Comparison of ENCODE assay signal across 13 cellular contexts in genomic region chr12:91181053-91181452, GRCh38. TPM values are rescaled to one million over a fixed set of nuclear protein-coding genes. Genes with fewer than 3 reads are reported as not detected.
DNase-seq lines count a peak whose midpoint lies in the region; ATAC-seq and TF ChIP-seq lines count a peak whose summit lies in the region.
"Had no signal": no experiment of that assay in that cellular context is flagged by ENCODE, and none has a peak within 500 bp of the region (broad histone marks: within the 10 kb centered on the region; RNA-seq: fewer than 3 reads in every experiment).

No MANE protein-coding gene starts in this region.

- H3K4me3 ChIP-seq in ascending aorta (peak overlapping the region; percentile 13), kidney epithelial cell (ENCODE audit: low read depth, low read length) (peak overlapping the region; percentile 33), stomach (peak overlapping the region; percentile 13 to 47 (median 23)), mesendoderm (ENCODE audit: low read length) (no peak overlapping the region)
- H3K4me3 ChIP-seq: pancreas had no signal

- H3K4me2 ChIP-seq in mesendoderm (ENCODE audit: low read length) = no peak overlapping the region

- no peak overlapping the region for H3K4ac ChIP-seq in mesendoderm (ENCODE audit: low read depth, low read length)

- no peak overlapping the region for H3K18ac ChIP-seq in mesendoderm (ENCODE audit: low read length)

- H2BK15ac ChIP-seq in mesendoderm (replicated peaks; ENCODE audit: low read depth) = no peak overlapping the region

- TF ChIP-seq EP300 in stomach (IDR thresholded peaks at IDR 0.05) = no peak

- TF ChIP-seq CTCF in ascending aorta (IDR thresholded peaks at IDR 0.05) (no peak), kidney epithelial cell (IDR thresholded peaks at IDR 0.05; ENCODE audit: insufficient read depth, low read length, poor library complexity, severe bottlenecking) (no peak), stomach (IDR thresholded peaks at IDR 0.05) (no peak)

- no peak overlapping the region for H3K9ac ChIP-seq in mesendoderm (ENCODE audit: low read length)

- H2AK5ac ChIP-seq in mesendoderm (ENCODE audit: low read length) = no peak overlapping the region

- H4K8ac ChIP-seq in mesendoderm (ENCODE audit: low read depth, low read length) = no peak overlapping the region

- H3K27me3 ChIP-seq in ascending aorta (no peaks in the 10 kb centered on the region), kidney epithelial cell (ENCODE audit: control insufficient read depth, insufficient read depth, low read length) (no peaks in the 10 kb centered on the region), stomach (no peaks in the 10 kb centered on the region), mesendoderm (ENCODE audit: insufficient read depth, low read length, poor library complexity) (no peaks in the 10 kb centered on the region)
- H3K27me3 ChIP-seq: pancreas had no signal

- H3K27ac ChIP-seq in ascending aorta (no peak overlapping the region), stomach (peak overlapping the region in 4 of 5 donors; percentile 41 to 74 (median 66)), mesendoderm (ENCODE audit: low read depth, low read length) (no peak overlapping the region)

- peak; percentile 19 for DNase-seq in H4 (ENCODE audit: low spot score)
- DNase-seq in ascending aorta (ENCODE audit: low spot score in 2 of 2) = no peak
- DNase-seq in kidney epithelial cell (ENCODE audit: low read depth) = no peak
- no peak for DNase-seq in stomach
- no peak for DNase-seq in mesendoderm
- no peak for DNase-seq in NCI-H2081 (lab: John Stamatoyannopoulos, UW)
- no peak for DNase-seq in effector CD4-positive, alpha-beta T cell
- DNase-seq: amygdala, H9, NCI-H187, pancreas, PC-3 had no signal

- H3K36me3 ChIP-seq in ascending aorta (no peaks in the 10 kb centered on the region), kidney epithelial cell (ENCODE audit: control insufficient read depth, insufficient read depth, low read length) (no peaks in the 10 kb centered on the region), stomach (no peaks in the 10 kb centered on the region), mesendoderm (ENCODE audit: control insufficient read depth, insufficient read depth, low read length) (no peaks in the 10 kb centered on the region)
- H3K36me3 ChIP-seq: pancreas had no signal

- H3K4me1 ChIP-seq in ascending aorta = peaks cover 0 to 2% of the 10 kb centered on the region in 2 donors
- peaks cover 0 to 5% (median 0%) of the 10 kb centered on the region in 4 donors for H3K4me1 ChIP-seq in stomach
- H3K4me1 ChIP-seq in mesendoderm (ENCODE audit: control insufficient read depth, low read depth, low read length) = no peaks in the 10 kb centered on the region
- H3K4me1 ChIP-seq: pancreas had no signal

- no peak for TF ChIP-seq POLR2A in stomach (IDR thresholded peaks at IDR 0.05)

- no peak overlapping the region for H2BK5ac ChIP-seq in mesendoderm (ENCODE audit: low read length)

- ATAC-seq in GM18873 (IDR thresholded peaks at IDR 0.05; ENCODE audit: low FRiP score, unreplicated experiment) = no peak

- H4K5ac ChIP-seq in mesendoderm (ENCODE audit: low read length) = no peak overlapping the region

- H3K79me1 ChIP-seq in mesendoderm (ENCODE audit: low read length) = no peaks in the 10 kb centered on the region

- no peak overlapping the region for H2BK120ac ChIP-seq in mesendoderm (ENCODE audit: low read depth, low read length)

- H3K9me3 ChIP-seq in ascending aorta (no peaks in the 10 kb centered on the region), stomach (no peaks in the 10 kb centered on the region)
- H3K9me3 ChIP-seq: pancreas had no signal

- no peak overlapping the region for H3K56ac ChIP-seq in mesendoderm (ENCODE audit: low read length)

- intact Hi-C loops in ascending aorta (cut with DNase I) (no loop called here), stomach (cut with DNase I; ENCODE audit: low total_unique reads) (no loop called here)

- H3K79me2 ChIP-seq in mesendoderm (ENCODE audit: control insufficient read depth, insufficient read depth, low read length) = no peaks in the 10 kb centered on the region

- WGBS in stomach, 5 donors = 9 to 28% (median 26%) methylated on average over 3 of the region's 3 CpGs
- WGBS in mesendoderm (ENCODE audit: extremely low coverage, insufficient coverage, low lambda C conversion rate) = no CpG with 5 or more reads among the region's 3 CpGs

- H3K23ac ChIP-seq in mesendoderm (ENCODE audit: low read length) = no peak overlapping the region

RNA-seq across cellular contexts. Expression of gene DCN, which starts 1.6 kb away (rescaled TPM):
- 5.6 and 14.6 TPM in 2 replicates for total RNA-seq in H4 (2014; rRNA removed; shearing (Covaris generic))
- 443 TPM for total RNA-seq in ascending aorta
- total RNA-seq in kidney epithelial cell = 2.9 and 3.1 TPM in 2 replicates
- 1,000 to 10,000 TPM in 1 of 5 donors, 100 to 1,000 TPM in 4; 189 to 1,044 (median 516) TPM for total RNA-seq in stomach
- 100 to 1,000 TPM; 145 to 368 (median 223) TPM for polyA plus RNA-seq in stomach
- polyA plus RNA-seq in mesendoderm (2013, experiment 1 of 2) = not detected
- not detected for polyA plus RNA-seq in mesendoderm (2013, experiment 2 of 2)
- total RNA-seq: H9, PC-3 had no signal

Comparison
In these comparisons a context has a peak if more than half of its experiments do, and no peak if none do; other contexts are left out.
1. H3K27ac ChIP-seq: peak in stomach (4 of 5); none in ascending aorta (0 of 2) and mesendoderm (single experiment).
2. RNA of gene DCN, which starts 1.6 kb away (total RNA-seq): 189 to 1,044 TPM in stomach and 443 TPM in ascending aorta (single experiment); 5.6 to 14.6 TPM in H4 and 2.9 to 3.1 TPM in kidney epithelial cell; every median in the first group is over 10 times any median in the second.